Comparison of ENCODE assay signal across 18 cellular contexts in the genomic region with DNA sequence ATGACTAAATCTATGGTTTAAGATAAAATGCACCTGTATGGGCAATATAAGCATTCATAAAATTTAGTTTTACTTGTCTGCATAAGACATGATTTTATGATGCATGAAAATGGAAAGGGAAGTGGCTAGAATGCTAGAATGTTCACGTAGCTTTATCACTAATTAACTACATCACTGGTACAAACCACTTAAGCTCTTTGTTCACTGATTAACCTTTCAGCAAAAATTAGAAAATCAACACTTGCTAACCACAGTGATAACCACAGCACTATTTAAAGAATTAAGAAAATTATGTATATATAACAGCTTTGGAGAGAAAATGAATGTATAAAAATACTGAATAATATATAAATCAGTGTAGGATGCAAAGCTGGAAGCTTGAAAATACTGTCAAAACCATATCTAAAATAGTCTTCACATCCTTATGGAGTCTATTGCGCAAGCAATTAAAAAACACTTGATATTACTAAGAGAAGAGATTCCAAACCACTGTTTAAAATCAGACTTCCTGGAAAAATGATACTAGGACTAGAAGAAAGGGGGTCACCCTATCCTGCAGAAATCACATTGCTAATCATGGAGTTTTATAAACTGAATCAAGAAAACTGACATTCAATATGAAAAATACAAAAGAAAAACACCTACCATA.
A peak's percentile ranks its signal among the peaks of the same experiment; 100 is the strongest.
DNase-seq lines count a peak whose midpoint lies in the region; ATAC-seq, FAIRE-seq and TF ChIP-seq lines count a peak whose summit lies in the region.
"Had no signal": no experiment of that assay in that cellular context is flagged by ENCODE, and none has a peak within 500 bp of the region (broad histone marks: within the 10 kb centered on the region; RNA-seq: fewer than 3 reads in every experiment).

No MANE protein-coding gene starts in this region.

- H3K4me1 Mint-ChIP-seq in stimulated activated naive CD8-positive, alpha-beta T cell treated with anti-CD3 and anti-CD28 coated beads, Interleukin-15, amount 100 ng/mL, for 72 hours = no peaks in the 10 kb centered on the region
- H3K4me1 Mint-ChIP-seq: activated CD8-positive, alpha-beta memory T cell treated with anti-CD3 and anti-CD28 coated beads, Interleukin-2, amount 10 ng/mL, durations not matched to agents 7 days and 5 days; GM23338 had no signal

- H3K4me3 ChIP-seq in foreskin fibroblast (ENCODE audit: low read depth in 1 of 2, low read length in 2 of 2) = no peak overlapping the region
- H3K4me3 ChIP-seq: coronary artery, GM23338, lung had no signal

- no peak overlapping the region for H3K4me3 Mint-ChIP-seq in stimulated activated naive CD8-positive, alpha-beta T cell treated with anti-CD3 and anti-CD28 coated beads, Interleukin-15, amount 100 ng/mL, for 72 hours
- H3K4me3 Mint-ChIP-seq: activated CD8-positive, alpha-beta memory T cell treated with anti-CD3 and anti-CD28 coated beads, Interleukin-2, amount 10 ng/mL, durations not matched to agents 7 days and 5 days; CD8-positive, alpha-beta T cell; GM23338 had no signal

- no peaks in the 10 kb centered on the region for H3K27me3 Mint-ChIP-seq in stimulated activated naive CD8-positive, alpha-beta T cell treated with anti-CD3 and anti-CD28 coated beads, Interleukin-15, amount 100 ng/mL, for 72 hours
- H3K27me3 Mint-ChIP-seq: activated CD8-positive, alpha-beta memory T cell treated with anti-CD3 and anti-CD28 coated beads, Interleukin-2, amount 10 ng/mL, durations not matched to agents 7 days and 5 days had no signal

- DNase-seq in amygdala (lab: John Stamatoyannopoulos, UW) (no peak), HCEC 1CT (no peak), foreskin fibroblast (no peak)
- no peak for DNase-seq in stimulated activated naive CD8-positive, alpha-beta T cell treated with anti-CD3 and anti-CD28 coated beads, Interleukin-15, amount 100 ng/mL, for 72 hours
- DNase-seq: activated CD4-positive, alpha-beta T cell treated with anti-CD3 and anti-CD28 coated beads for 4 hours; activated CD8-positive, alpha-beta memory T cell treated with anti-CD3 and anti-CD28 coated beads, Interleukin-2, amount 10 ng/mL, durations not matched to agents 7 days and 5 days; CD8-positive, alpha-beta T cell; DMS79; NCI-H526 treated with DMSO at 0.1 percent for 48 hours; retina had no signal

- H3K27ac Mint-ChIP-seq in stimulated activated naive CD8-positive, alpha-beta T cell treated with anti-CD3 and anti-CD28 coated beads, Interleukin-15, amount 100 ng/mL, for 72 hours = no peak overlapping the region
- H3K27ac Mint-ChIP-seq: activated CD8-positive, alpha-beta memory T cell treated with anti-CD3 and anti-CD28 coated beads, Interleukin-2, amount 10 ng/mL, durations not matched to agents 7 days and 5 days; activated T-helper 2 cell treated with anti-CD3 and anti-CD28 coated beads, Interferon-gamma antibody, Interleukin-2, Interleukin-4, amounts not matched to agents 10 μg/mL and 5 μg/mL and 100 μg/mL, durations not matched to agents 14 hours and 24 hours and 36 hours; CD8-positive, alpha-beta T cell; GM23338 had no signal

- ATAC-seq in GM18867 (IDR thresholded peaks at IDR 0.05; ENCODE audit: unreplicated experiment) (peak; percentile 80), GM19468 (IDR thresholded peaks at IDR 0.05; ENCODE audit: extremely low read depth, unreplicated experiment) (peak; percentile 26), HG03342 (IDR thresholded peaks at IDR 0.05; ENCODE audit: unreplicated experiment) (peak; percentile 55)
- no peak for ATAC-seq in stimulated activated naive CD8-positive, alpha-beta T cell treated with anti-CD3 and anti-CD28 coated beads, Interleukin-15, amount 100 ng/mL, for 72 hours
- ATAC-seq: activated CD8-positive, alpha-beta memory T cell treated with anti-CD3 and anti-CD28 coated beads, Interleukin-2, amount 10 ng/mL, durations not matched to agents 7 days and 5 days; CD8-positive, alpha-beta T cell; GM23338 had no signal

- H3K9me3 Mint-ChIP-seq in stimulated activated naive CD8-positive, alpha-beta T cell treated with anti-CD3 and anti-CD28 coated beads, Interleukin-15, amount 100 ng/mL, for 72 hours = peaks cover 0 to 5% of the 10 kb centered on the region in 2 donors
- H3K9me3 Mint-ChIP-seq: activated T-helper 2 cell treated with anti-CD3 and anti-CD28 coated beads, Interferon-gamma antibody, Interleukin-2, Interleukin-4, amounts not matched to agents 10 μg/mL and 5 μg/mL and 100 μg/mL, durations not matched to agents 14 hours and 24 hours and 36 hours; CD8-positive, alpha-beta T cell; GM23338 had no signal

- TF ChIP-seq CTCF in foreskin fibroblast (IDR thresholded peaks at IDR 0.05; ENCODE audit: low read depth, low read length) = no peak

- peak; percentile 56 for FAIRE-seq in islet of Langerhans (lab: Jason Lieb, UNC)
